13 cellular contexts compared by ENCODE assay signal in genomic region chr1:160542303-160542945, GRCh38. TPM values are rescaled to one million over a fixed set of nuclear protein-coding genes. Genes with fewer than 3 reads are reported as not detected.
DNase-seq lines count a peak whose midpoint lies in the region; ATAC-seq and TF ChIP-seq lines count a peak whose summit lies in the region.
"Had no signal": no experiment of that assay in that cellular context is flagged by ENCODE, and none has a peak within 500 bp of the region (broad histone marks: within the 10 kb centered on the region; RNA-seq: fewer than 3 reads in every experiment).

No MANE protein-coding gene starts in this region.

- no peak for DNase-seq in activated naive CD8-positive, alpha-beta T cell treated with anti-CD3 and anti-CD28 coated beads for 36 hours
- DNase-seq in central memory CD8-positive, alpha-beta T cell (ENCODE audit: low spot score in 2 of 2), result no peak
- peak; percentile 22 for DNase-seq in left kidney (ENCODE audit: low read depth, low spot score)
- DNase-seq in stomach, result peak; percentile 36
- DNase-seq in transverse colon, result no peak
- no peak for DNase-seq in globus pallidus (ENCODE audit: low spot score)
- DNase-seq: activated CD8-positive, alpha-beta memory T cell treated with anti-CD3 and anti-CD28 coated beads, Interleukin-2, amount 50 U/mL, for 4 hours; GM23248; ovary; SJCRH30 had no signal

- 1 to 25% (median 2%) methylated on average over 2 of the region's 2 CpGs for WGBS in stomach, 5 donors
- 0 to 47% methylated on average over 2 of the region's 2 CpGs for WGBS in transverse colon (ENCODE audit: low coverage in 1 of 2), 2 donors

- H3K4me1 Mint-ChIP-seq in activated naive CD8-positive, alpha-beta T cell (ENCODE audit: low read depth), result peaks cover 66% of the 10 kb centered on the region
- H3K4me1 Mint-ChIP-seq in activated naive CD8-positive, alpha-beta T cell treated with anti-CD3 and anti-CD28 coated beads for 36 hours, result peaks cover 50% of the 10 kb centered on the region
- H3K4me1 Mint-ChIP-seq in central memory CD8-positive, alpha-beta T cell, result peaks cover 68% of the 10 kb centered on the region

- TF ChIP-seq EP300 in stomach (IDR thresholded peaks at IDR 0.05), result no peak
- no peak for TF ChIP-seq EP300 in transverse colon (IDR thresholded peaks at IDR 0.05; ENCODE audit: low read depth)

- no peak for TF ChIP-seq POLR2A in stomach (IDR thresholded peaks at IDR 0.05)
- no peak for TF ChIP-seq POLR2A in transverse colon (IDR thresholded peaks at IDR 0.05)

- H3K27me3 ChIP-seq in stomach, result no peaks in the 10 kb centered on the region
- H3K27me3 ChIP-seq in transverse colon, result no peaks in the 10 kb centered on the region
- H3K27me3 ChIP-seq: ovary, SJCRH30, vagina had no signal

- H3K36me3 ChIP-seq in stomach (no peaks in the 10 kb centered on the region), transverse colon (no peaks in the 10 kb centered on the region)
- H3K36me3 ChIP-seq: ovary, SJCRH30, vagina had no signal

- H3K9me3 Mint-ChIP-seq in activated naive CD8-positive, alpha-beta T cell (ENCODE audit: low read depth), result no peaks in the 10 kb centered on the region
- H3K9me3 Mint-ChIP-seq in activated naive CD8-positive, alpha-beta T cell treated with anti-CD3 and anti-CD28 coated beads for 36 hours, result peaks cover 4% of the 10 kb centered on the region
- no peaks in the 10 kb centered on the region for H3K9me3 Mint-ChIP-seq in central memory CD8-positive, alpha-beta T cell

- H3K9me3 ChIP-seq in stomach (no peaks in the 10 kb centered on the region), transverse colon (no peaks in the 10 kb centered on the region)
- H3K9me3 ChIP-seq: ovary, SJCRH30, vagina had no signal

- H3K4me3 ChIP-seq in stomach (no peak overlapping the region), transverse colon (no peak overlapping the region)
- H3K4me3 ChIP-seq: GM23248, ovary, SJCRH30, vagina had no signal

- no peak for ATAC-seq in central memory CD8-positive, alpha-beta T cell (replicated peaks; ENCODE audit: extremely low read depth, poor library complexity, severe bottlenecking)
- no peak for ATAC-seq in HG03521 (IDR thresholded peaks at IDR 0.05; ENCODE audit: unreplicated experiment)

- H3K4me1 ChIP-seq in stomach (peaks cover 34 to 56% (median 40%) of the 10 kb centered on the region in 4 donors), transverse colon (peaks cover 0 to 50% (median 23%) of the 10 kb centered on the region in 4 donors)
- H3K4me1 ChIP-seq: vagina had no signal

- no peaks in the 10 kb centered on the region for H3K27me3 Mint-ChIP-seq in activated naive CD8-positive, alpha-beta T cell
- H3K27me3 Mint-ChIP-seq in activated naive CD8-positive, alpha-beta T cell treated with anti-CD3 and anti-CD28 coated beads for 36 hours, result no peaks in the 10 kb centered on the region
- no peaks in the 10 kb centered on the region for H3K27me3 Mint-ChIP-seq in central memory CD8-positive, alpha-beta T cell

- peak overlapping the region; percentile 95 for H3K27ac Mint-ChIP-seq in activated naive CD8-positive, alpha-beta T cell
- no peak overlapping the region for H3K27ac Mint-ChIP-seq in activated naive CD8-positive, alpha-beta T cell treated with anti-CD3 and anti-CD28 coated beads for 36 hours
- H3K27ac Mint-ChIP-seq in central memory CD8-positive, alpha-beta T cell (ENCODE audit: low read depth), result peak overlapping the region; percentile 94

- no peak overlapping the region for H3K4me3 Mint-ChIP-seq in activated naive CD8-positive, alpha-beta T cell
- no peak overlapping the region for H3K4me3 Mint-ChIP-seq in activated naive CD8-positive, alpha-beta T cell treated with anti-CD3 and anti-CD28 coated beads for 36 hours
- H3K4me3 Mint-ChIP-seq in central memory CD8-positive, alpha-beta T cell, result no peak overlapping the region

- H3K27ac ChIP-seq in stomach (peak overlapping the region in 4 of 5 donors; percentile 79 to 86 (median 86)), transverse colon (peak overlapping the region in 2 of 4 donors; percentile 51 to 88)
- H3K27ac ChIP-seq: GM23248, ovary, SJCRH30, vagina had no signal

- no peaks in the 10 kb centered on the region for H3K36me3 Mint-ChIP-seq in activated naive CD8-positive, alpha-beta T cell
- peaks cover 28% of the 10 kb centered on the region for H3K36me3 Mint-ChIP-seq in activated naive CD8-positive, alpha-beta T cell treated with anti-CD3 and anti-CD28 coated beads for 36 hours
- peaks cover 29% of the 10 kb centered on the region for H3K36me3 Mint-ChIP-seq in central memory CD8-positive, alpha-beta T cell (ENCODE audit: insufficient read depth)

- intact Hi-C loops in stomach (cut with DNase I; ENCODE audit: low total_unique reads), result no loop called here
- intact Hi-C loops in transverse colon (cut with DNase I; ENCODE audit: low total_unique reads), result no loop called here

- in situ Hi-C loops in transverse colon (cut with MboI; ENCODE audit: low pct_ligation_motif_present in 1 of 4, low pct_unique_long_range_greater_than_20kb in 1 of 4, low sequenced_read_pairs in 3 of 4), result loop anchor here in 1 of 4 donors (10.0 kb wide), 1 partner anchor 108 kb away; no protein-coding TSS in a partner anchor

- TF ChIP-seq CTCF in stomach (IDR thresholded peaks at IDR 0.05) (no peak), transverse colon (IDR thresholded peaks at IDR 0.05) (no peak)

RNA-seq across cellular contexts. Expression of gene SLAMF6, which starts 19.4 kb away (rescaled TPM):
- total RNA-seq in activated naive CD8-positive, alpha-beta T cell treated with anti-CD3 and anti-CD28 coated beads for 36 hours, result 10 to 100 TPM; 46.8 to 48.1 TPM
- total RNA-seq in stomach (10 to 100 TPM in 2 of 5 donors, 1 to 10 TPM in 1, under 1 TPM in 1, not detected in 1; 0.37 to 18.1 (median 8.1) TPM), transverse colon (1 to 10 TPM in 2 of 4 donors, under 1 TPM in 1, not detected in 1; 0.60 to 6.7 (median 2.3) TPM)
- polyA plus RNA-seq in stomach, result 1 to 10 TPM in 2 of 3 donors, under 1 TPM in 1; 0.19 to 1.1 (median 1.1) TPM
- total RNA-seq: GM23248, SJCRH30 had no signal
- polyA plus RNA-seq: GM23248 had no signal

RNA-seq across cellular contexts. Expression of gene CD84, which starts 36.9 kb away (rescaled TPM):
- total RNA-seq in activated naive CD8-positive, alpha-beta T cell treated with anti-CD3 and anti-CD28 coated beads for 36 hours, result 10 to 100 TPM; 13.5 to 13.7 TPM
- total RNA-seq in stomach (1 to 10 TPM; 1.3 to 7.6 (median 2.8) TPM), transverse colon (1 to 10 TPM; 1.4 to 8.6 (median 5.8) TPM)
- under 1 TPM; 0.23 to 0.75 (median 0.46) TPM for polyA plus RNA-seq in stomach
- total RNA-seq: GM23248, SJCRH30 had no signal
- polyA plus RNA-seq: GM23248 had no signal

Comparison
In these comparisons a context has a peak if more than half of its experiments do, and no peak if none do; other contexts are left out.
1. DNase-seq: peak in left kidney (single experiment) and stomach (single experiment); none in activated naive CD8-positive, alpha-beta T cell treated with anti-CD3 and anti-CD28 coated beads for 36 hours (single experiment), central memory CD8-positive, alpha-beta T cell (0 of 2), transverse colon (single experiment) and globus pallidus (single experiment).